Comparison of ENCODE assay signal across 12 cellular contexts in genomic region chr14:50786821-50787464, GRCh38. TPM values are rescaled to one million over a fixed set of nuclear protein-coding genes. Genes with fewer than 3 reads are reported as not detected.
DNase-seq lines count a peak whose midpoint lies in the region; ATAC-seq and TF ChIP-seq lines count a peak whose summit lies in the region.
"Had no signal": no experiment of that assay in that cellular context is flagged by ENCODE, and none has a peak within 500 bp of the region (broad histone marks: within the 10 kb centered on the region; RNA-seq: fewer than 3 reads in every experiment).

No MANE protein-coding gene starts in this region.

- peak overlapping the region; percentile 20; the same call in 1 of the 2 replicates for H3K4me2 ChIP-seq in OCI-LY1 (ENCODE audit: low read length)

- ATAC-seq in activated T-cell treated with anti-CD3 and anti-CD28 coated beads, Interleukin-2, amount 50 U/mL, for 4 hours, result peak; percentile 71 to 72
- ATAC-seq in stimulated activated effector memory CD8-positive, alpha-beta T cell treated with anti-CD3 and anti-CD28 coated beads, Interleukin-12 subunit alpha, Interleukin-12 subunit beta, amount 100 ng/mL, for 72 hours, result peak; percentile 71
- ATAC-seq in GM21423 (IDR thresholded peaks at IDR 0.05; ENCODE audit: unreplicated experiment), result no peak

- no peaks in the 10 kb centered on the region for H3K27me3 Mint-ChIP-seq in activated T-cell treated with anti-CD3 and anti-CD28 coated beads, Interleukin-2, amount 50 U/mL, for 4 hours (ENCODE audit: low read depth)
- H3K27me3 Mint-ChIP-seq in brain, result peaks cover 5% of the 10 kb centered on the region

- no peaks in the 10 kb centered on the region for H3K79me2 ChIP-seq in OCI-LY1 (ENCODE audit: insufficient read depth, low read length)

- TF ChIP-seq CTCF in OCI-LY1 (IDR thresholded peaks at IDR 0.05; ENCODE audit: low read length) (no peak), brain (conservative IDR thresholded peaks at IDR 0.05) (no peak), GM10266 (IDR thresholded peaks at IDR 0.05; ENCODE audit: control insufficient read depth, insufficient read depth, low read depth, missing control alignments) (no peak)

- DNase-seq in activated T-cell treated with anti-CD3 and anti-CD28 coated beads, Interleukin-2, amount 50 U/mL, for 4 hours, result no peak
- DNase-seq in activated T-cell treated with anti-CD3 and anti-CD28 coated beads for 4 hours (no peak), GM10266 (ENCODE audit: extremely low spot score) (no peak), SW 1271 (lab: John Stamatoyannopoulos, UW) (no peak)
- DNase-seq in stimulated activated effector memory CD8-positive, alpha-beta T cell treated with anti-CD3 and anti-CD28 coated beads, Interleukin-12 subunit alpha, Interleukin-12 subunit beta, amount 100 ng/mL, for 72 hours (ENCODE audit: low spot score in 2 of 2), result no peak
- DNase-seq: activated effector memory CD4-positive, alpha-beta T cell treated with anti-CD3 and anti-CD28 coated beads, Interleukin-2, amount 50 U/mL, for 16 hours; DMS79; stimulated activated CD4-positive, alpha-beta T cell treated with anti-CD3 and anti-CD28 coated beads, Interleukin-2, amount 100 ng/mL, for 24 hours had no signal

- H3K36me3 ChIP-seq in OCI-LY1 (ENCODE audit: insufficient read depth, low read length), result peaks cover 47% of the 10 kb centered on the region

- peak overlapping the region; percentile 9; the same call in 1 of the 2 replicates for H3K9ac ChIP-seq in OCI-LY1 (ENCODE audit: low read length)

- H3K36me3 Mint-ChIP-seq in activated T-cell treated with anti-CD3 and anti-CD28 coated beads, Interleukin-2, amount 50 U/mL, for 4 hours (ENCODE audit: insufficient read depth), result peaks cover 18% of the 10 kb centered on the region
- H3K36me3 Mint-ChIP-seq in brain, result peaks cover 31% of the 10 kb centered on the region
- peaks cover 26% of the 10 kb centered on the region for H3K36me3 Mint-ChIP-seq in stimulated activated effector memory CD8-positive, alpha-beta T cell treated with anti-CD3 and anti-CD28 coated beads, Interleukin-12 subunit alpha, Interleukin-12 subunit beta, amount 100 ng/mL, for 72 hours

- H3K27me3 ChIP-seq in OCI-LY1 (ENCODE audit: insufficient read depth, low read length), result no peaks in the 10 kb centered on the region

- peak overlapping the region; percentile 96 for H3K27ac ChIP-seq in OCI-LY1 (ENCODE audit: low read depth, low read length, poor library complexity, severe bottlenecking)

- no peak overlapping the region for H3K4me3 ChIP-seq in OCI-LY1 (ENCODE audit: low read depth, low read length, poor library complexity, severe bottlenecking)

- H3K9me3 ChIP-seq in OCI-LY1 (ENCODE audit: low read length), result no peaks in the 10 kb centered on the region

- H3K4me1 Mint-ChIP-seq in activated T-cell treated with anti-CD3 and anti-CD28 coated beads, Interleukin-2, amount 50 U/mL, for 4 hours (ENCODE audit: low read depth), result peaks cover 85% of the 10 kb centered on the region
- peaks cover 70% of the 10 kb centered on the region for H3K4me1 Mint-ChIP-seq in brain
- peaks cover 81% of the 10 kb centered on the region for H3K4me1 Mint-ChIP-seq in stimulated activated effector memory CD8-positive, alpha-beta T cell treated with anti-CD3 and anti-CD28 coated beads, Interleukin-12 subunit alpha, Interleukin-12 subunit beta, amount 100 ng/mL, for 72 hours

- no peak overlapping the region for H2AFZ ChIP-seq in OCI-LY1 (ENCODE audit: low read length)

- H3F3A ChIP-seq in OCI-LY1 (ENCODE audit: insufficient read depth, low read length), result peaks cover 18% of the 10 kb centered on the region; the same call in 1 of the 2 replicates

- H3K27ac Mint-ChIP-seq in brain, result peak overlapping the region in 4 of 5 experiments; percentile 17 to 62 (median 50)
- H3K27ac Mint-ChIP-seq in stimulated activated effector memory CD8-positive, alpha-beta T cell treated with anti-CD3 and anti-CD28 coated beads, Interleukin-12 subunit alpha, Interleukin-12 subunit beta, amount 100 ng/mL, for 72 hours, result peak overlapping the region; percentile 74
- H3K27ac Mint-ChIP-seq: mesothelial cell of epicardium had no signal

- no peaks in the 10 kb centered on the region for H3K9me2 ChIP-seq in OCI-LY1 (ENCODE audit: low read depth, low read length)

- peak overlapping the region; percentile 43 for H3K4me3 Mint-ChIP-seq in activated T-cell treated with anti-CD3 and anti-CD28 coated beads, Interleukin-2, amount 50 U/mL, for 4 hours
- no peak overlapping the region for H3K4me3 Mint-ChIP-seq in brain
- H3K4me3 Mint-ChIP-seq in stimulated activated effector memory CD8-positive, alpha-beta T cell treated with anti-CD3 and anti-CD28 coated beads, Interleukin-12 subunit alpha, Interleukin-12 subunit beta, amount 100 ng/mL, for 72 hours, result peak overlapping the region; percentile 57
- H3K4me3 Mint-ChIP-seq: mesothelial cell of epicardium had no signal

- H3K9me3 Mint-ChIP-seq in activated T-cell treated with anti-CD3 and anti-CD28 coated beads, Interleukin-2, amount 50 U/mL, for 4 hours, result no peaks in the 10 kb centered on the region
- no peaks in the 10 kb centered on the region for H3K9me3 Mint-ChIP-seq in brain
- H3K9me3 Mint-ChIP-seq in stimulated activated effector memory CD8-positive, alpha-beta T cell treated with anti-CD3 and anti-CD28 coated beads, Interleukin-12 subunit alpha, Interleukin-12 subunit beta, amount 100 ng/mL, for 72 hours, result no peaks in the 10 kb centered on the region
- H3K9me3 Mint-ChIP-seq: mesothelial cell of epicardium had no signal

- no peaks in the 10 kb centered on the region for H4K20me1 ChIP-seq in OCI-LY1 (ENCODE audit: insufficient read depth, low read length)

- peaks cover 80% of the 10 kb centered on the region for H3K4me1 ChIP-seq in OCI-LY1 (ENCODE audit: insufficient read depth, low read length, severe bottlenecking)

RNA-seq across cellular contexts. Expression of gene NIN, which starts 44.0 kb away (rescaled TPM):
- 10 to 100 TPM; 43.9 to 50.2 (median 46.5) TPM for total RNA-seq in activated T-cell treated with anti-CD3 and anti-CD28 coated beads, Interleukin-2, amount 50 U/mL, for 4 hours
- polyA plus RNA-seq in brain (ENCODE audit: insufficient read depth, low read depth, low replicate concordance), result 8.5 TPM

Comparison
In these comparisons a context has a peak if more than half of its experiments do, and no peak if none do; other contexts are left out.
1. H3K4me3 Mint-ChIP-seq: peak in activated T-cell treated with anti-CD3 and anti-CD28 coated beads, Interleukin-2, amount 50 U/mL, for 4 hours (single experiment) and stimulated activated effector memory CD8-positive, alpha-beta T cell treated with anti-CD3 and anti-CD28 coated beads, Interleukin-12 subunit alpha, Interleukin-12 subunit beta, amount 100 ng/mL, for 72 hours (single experiment); none in brain (0 of 5).